ENCODE assay signal across 9 cellular contexts in the genomic region with DNA sequence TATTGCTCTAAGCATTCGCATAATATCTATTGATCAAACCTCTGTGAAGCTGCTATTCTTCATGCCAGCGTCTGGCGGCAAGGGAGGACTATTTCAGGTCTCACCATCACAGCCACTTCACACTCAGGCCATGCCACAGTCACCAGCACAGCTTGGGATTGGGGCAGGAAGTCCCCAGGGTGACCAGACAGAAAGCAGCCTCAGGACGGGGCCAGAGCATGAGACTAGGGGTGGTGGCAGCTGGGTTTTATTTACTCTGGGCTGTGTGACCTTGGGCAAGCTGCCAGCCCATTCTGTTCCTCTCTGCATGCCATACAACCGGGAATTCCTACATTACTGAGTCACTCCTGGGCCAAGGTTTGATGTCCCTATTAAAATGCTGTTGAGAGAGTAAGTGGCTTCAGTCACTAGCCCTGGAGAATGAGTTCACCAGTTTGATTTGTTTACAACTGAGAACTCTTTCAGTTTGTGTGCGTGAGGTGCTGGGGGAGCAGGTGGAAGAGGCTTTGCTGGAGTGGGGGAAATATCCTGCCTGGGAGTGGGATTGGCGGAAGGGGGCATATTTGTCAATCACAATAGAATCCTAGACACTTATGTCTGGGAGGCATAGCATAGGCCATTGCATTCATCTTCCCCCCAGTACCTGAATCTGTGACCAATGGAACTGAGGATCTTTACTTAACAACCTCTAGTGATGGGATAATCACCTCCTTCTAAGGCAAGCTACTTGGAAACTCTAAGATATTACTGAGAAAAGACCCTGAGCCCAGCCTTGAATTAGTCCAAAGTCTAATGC.
A peak's percentile ranks its signal among the peaks of the same experiment; 100 is the strongest.
DNase-seq lines count a peak whose midpoint lies in the region; ATAC-seq, FAIRE-seq and TF ChIP-seq lines count a peak whose summit lies in the region.
"Had no signal": no experiment of that assay in that cellular context is flagged by ENCODE, and none has a peak within 500 bp of the region (broad histone marks: within the 10 kb centered on the region; RNA-seq: fewer than 3 reads in every experiment).

No MANE protein-coding gene starts in this region.

- H4K20me1 ChIP-seq in GM23338 (replicated peaks; ENCODE audit: insufficient read depth): no peaks in the 10 kb centered on the region

- no peak overlapping the region for H2AFZ ChIP-seq in GM23338

- H3K4me3 Mint-ChIP-seq in GM23338 (no peak overlapping the region), glutamatergic neuron (ENCODE audit: unreplicated experiment) (no peak overlapping the region)

- no peaks in the 10 kb centered on the region for H3K27me3 ChIP-seq in GM23338 (ENCODE audit: insufficient read depth)

- no peaks in the 10 kb centered on the region for H3K36me3 ChIP-seq in GM23338 (ENCODE audit: insufficient read depth)

- H3K9me2 ChIP-seq in GM23338 (ENCODE audit: insufficient read depth): no peaks in the 10 kb centered on the region

- no peaks in the 10 kb centered on the region for H3K79me2 ChIP-seq in GM23338 (replicated peaks; ENCODE audit: insufficient read depth)

- H3K9me3 Mint-ChIP-seq in GM23338: peaks cover under 1% of the 10 kb centered on the region; the same call in 1 of the 3 replicates
- H3K9me3 Mint-ChIP-seq in glutamatergic neuron (ENCODE audit: unreplicated experiment): no peaks in the 10 kb centered on the region

- H3K4me1 Mint-ChIP-seq in GM23338 (peaks cover 2% of the 10 kb centered on the region; the same call in 1 of the 3 replicates), glutamatergic neuron (ENCODE audit: low read depth, unreplicated experiment) (no peaks in the 10 kb centered on the region)

- H3K27me3 Mint-ChIP-seq in GM23338 (ENCODE audit: insufficient read depth, low read depth, poor library complexity) (peaks cover 2% of the 10 kb centered on the region), glutamatergic neuron (ENCODE audit: unreplicated experiment) (no peaks in the 10 kb centered on the region)

- H3K36me3 Mint-ChIP-seq in GM23338 (ENCODE audit: low read depth): peaks cover under 1% of the 10 kb centered on the region; the same call in 1 of the 3 replicates
- no peaks in the 10 kb centered on the region for H3K36me3 Mint-ChIP-seq in glutamatergic neuron (ENCODE audit: unreplicated experiment)

- H3K27ac ChIP-seq in GM23338 (ENCODE audit: low read depth): no peak overlapping the region

- TF ChIP-seq CTCF in GM23338 (conservative IDR thresholded peaks at IDR 0.05; ENCODE audit: low read depth in 2 of 2) (no peak), retinal pigment epithelial cell (conservative IDR thresholded peaks at IDR 0.05; ENCODE audit: low read depth, low read length) (no peak), glutamatergic neuron (IDR thresholded peaks at IDR 0.05; ENCODE audit: partially characterized antibody, unreplicated experiment) (no peak), D721Med (IDR thresholded peaks at IDR 0.05; ENCODE audit: insufficient read depth, missing control alignments) (no peak), GM10266 (IDR thresholded peaks at IDR 0.05; ENCODE audit: control insufficient read depth, insufficient read depth, low read depth, missing control alignments) (no peak)

- no peak for FAIRE-seq in D721Med (lab: Jason Lieb, UNC)
- FAIRE-seq: K562 had no signal

- peak; percentile 14 for DNase-seq in GM23338 (ENCODE audit: low spot score)
- DNase-seq in NCI-H510A treated with DMSO at 0.1 percent for 48 hours (lab: John Stamatoyannopoulos, UW): peak; percentile 54
- DNase-seq in fibroblast of gingiva (ENCODE audit: low read depth): peak; percentile 13
- peak; percentile 87 for DNase-seq in retinal pigment epithelial cell (ENCODE audit: low read depth)
- no peak for DNase-seq in glutamatergic neuron
- DNase-seq in D721Med (ENCODE audit: insufficient read length, low spot score): no peak
- DNase-seq in NK-92 treated with Interleukin-12 subunit alpha and Interleukin-12 subunit beta, amount 100 ng/mL, for 24 hours (lab: John Stamatoyannopoulos, UW): no peak
- no peak for DNase-seq in GM10266 (ENCODE audit: extremely low spot score)

- H3K4me1 ChIP-seq in GM23338 (ENCODE audit: insufficient read depth): no peaks in the 10 kb centered on the region

- no peak overlapping the region for H3K4me3 ChIP-seq in GM23338
- H3K4me3 ChIP-seq in retinal pigment epithelial cell (ENCODE audit: low read length): no peak overlapping the region
- H3K4me3 ChIP-seq: K562 had no signal

- no peaks in the 10 kb centered on the region for H3F3A ChIP-seq in GM23338 (replicated peaks; ENCODE audit: low read depth)

- no peak overlapping the region for H3K4me2 ChIP-seq in GM23338

- H3K27ac Mint-ChIP-seq in GM23338 (no peak overlapping the region), glutamatergic neuron (ENCODE audit: unreplicated experiment) (no peak overlapping the region)

- no peak for ATAC-seq in GM23338
- ATAC-seq: K562 had no signal

TF ChIP-seq in GM23338, 12 proteins besides CTCF, POLR2A, EP300 and RAD21 (continues in another document):
- TF ChIP-seq JUNB (IDR thresholded peaks at IDR 0.05; ENCODE audit: unreplicated experiment) (no peak), POLR2AphosphoS5 (IDR thresholded peaks at IDR 0.05; ENCODE audit: low read depth) (no peak), STAT1 (IDR thresholded peaks at IDR 0.05; ENCODE audit: unreplicated experiment) (no peak), ZNF114 (CRISPR knock-in tag; IDR thresholded peaks at IDR 0.05) (no peak), REST (IDR thresholded peaks at IDR 0.05; ENCODE audit: unreplicated experiment) (no peak), CREB1 (CRISPR knock-in tag; IDR thresholded peaks at IDR 0.05; ENCODE audit: low read depth) (no peak), EZH2 (IDR thresholded peaks at IDR 0.05; ENCODE audit: low read depth, unreplicated experiment) (no peak)
- TF ChIP-seq, protein P1, sequence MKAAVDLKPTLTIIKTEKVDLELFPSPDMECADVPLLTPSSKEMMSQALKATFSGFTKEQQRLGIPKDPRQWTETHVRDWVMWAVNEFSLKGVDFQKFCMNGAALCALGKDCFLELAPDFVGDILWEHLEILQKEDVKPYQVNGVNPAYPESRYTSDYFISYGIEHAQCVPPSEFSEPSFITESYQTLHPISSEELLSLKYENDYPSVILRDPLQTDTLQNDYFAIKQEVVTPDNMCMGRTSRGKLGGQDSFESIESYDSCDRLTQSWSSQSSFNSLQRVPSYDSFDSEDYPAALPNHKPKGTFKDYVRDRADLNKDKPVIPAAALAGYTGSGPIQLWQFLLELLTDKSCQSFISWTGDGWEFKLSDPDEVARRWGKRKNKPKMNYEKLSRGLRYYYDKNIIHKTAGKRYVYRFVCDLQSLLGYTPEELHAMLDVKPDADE (IDR thresholded peaks at IDR 0.05): no peak

Comparison
In these comparisons a context has a peak if more than half of its experiments do, and no peak if none do; other contexts are left out.
1. DNase-seq: peak in GM23338 (single experiment), NCI-H510A treated with DMSO at 0.1 percent for 48 hours (single experiment), fibroblast of gingiva (single experiment) and retinal pigment epithelial cell (single experiment); none in glutamatergic neuron (single experiment), D721Med (single experiment), NK-92 treated with Interleukin-12 subunit alpha and Interleukin-12 subunit beta, amount 100 ng/mL, for 24 hours (single experiment) and GM10266 (single experiment).